ENCODE assay signal across 1 cellular context in genomic region chr1:24284156-24284471, GRCh38.
TF ChIP-seq lines count a peak whose summit lies in the region.

No MANE protein-coding gene starts in this region.

TF ChIP-seq in HCT116, 20 proteins besides CTCF, POLR2A, EP300 and RAD21 (continued from another document):
- TF ChIP-seq CEBPB (IDR thresholded peaks at IDR 0.05; ENCODE audit: low read depth), result no peak; the same call in 1 of the 2 replicates
